Comparison of ENCODE assay signal across 17 cellular contexts in the genomic region with DNA sequence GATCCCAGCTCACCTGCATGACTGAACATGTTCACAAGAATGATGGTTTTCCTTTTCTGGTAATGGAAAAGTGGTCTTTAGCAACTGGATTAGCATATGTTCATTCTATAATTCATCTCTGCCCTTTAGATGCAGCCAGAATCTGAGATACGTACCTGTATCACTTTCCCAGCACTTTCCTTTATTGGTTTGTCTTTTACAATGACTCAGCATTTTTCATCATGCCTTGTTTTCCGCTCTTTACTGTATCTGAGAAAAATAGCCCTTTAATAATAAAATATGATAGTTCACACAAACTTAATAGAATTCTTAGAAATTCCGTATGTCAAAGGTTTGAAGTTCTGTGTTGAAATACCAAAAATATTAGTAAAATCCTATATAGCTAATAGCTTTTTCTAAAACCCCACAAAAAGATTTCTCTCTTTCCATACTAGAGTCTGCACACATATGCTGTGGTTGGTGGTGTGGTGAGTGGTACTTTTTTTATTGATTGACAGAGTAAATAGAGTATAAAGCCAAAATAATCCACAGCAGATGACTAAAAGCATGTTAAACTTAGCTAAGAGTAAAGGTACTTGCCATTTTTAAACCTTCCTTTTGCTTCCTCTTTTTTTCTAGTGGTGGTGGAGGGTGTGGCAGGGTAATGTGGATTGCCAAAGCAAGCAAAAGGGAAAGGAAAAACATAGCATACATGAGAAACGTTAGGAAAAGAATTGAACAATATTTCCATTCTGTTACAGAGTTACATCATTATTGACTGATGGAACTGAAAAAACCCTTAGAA.
DNase-seq lines count a peak whose midpoint lies in the region; ATAC-seq and TF ChIP-seq lines count a peak whose summit lies in the region.
"Had no signal": no experiment of that assay in that cellular context is flagged by ENCODE, and none has a peak within 500 bp of the region (broad histone marks: within the 10 kb centered on the region; RNA-seq: fewer than 3 reads in every experiment).

No MANE protein-coding gene starts in this region.

- H3K4me1 Mint-ChIP-seq in neural progenitor cell, result peaks cover 3% of the 10 kb centered on the region
- H3K4me1 Mint-ChIP-seq in naive thymus-derived CD8-positive, alpha-beta T cell, result no peaks in the 10 kb centered on the region
- H3K4me1 Mint-ChIP-seq: activated naive CD8-positive, alpha-beta T cell treated with anti-CD3 and anti-CD28 coated beads for 36 hours had no signal

- no peaks in the 10 kb centered on the region for H4K20me1 ChIP-seq in neural progenitor cell (ENCODE audit: low read depth)

- no peak overlapping the region for H3K4me3 Mint-ChIP-seq in neural progenitor cell
- H3K4me3 Mint-ChIP-seq in naive thymus-derived CD8-positive, alpha-beta T cell, result no peak overlapping the region
- H3K4me3 Mint-ChIP-seq: activated naive CD8-positive, alpha-beta T cell treated with anti-CD3 and anti-CD28 coated beads for 36 hours had no signal

- no peak overlapping the region for H3K4me3 ChIP-seq in neural progenitor cell
- H3K4me3 ChIP-seq: colonic mucosa, GM23248, SJCRH30, tibial nerve had no signal

- peak overlapping the region; percentile 46 for H2AFZ ChIP-seq in neural progenitor cell (replicated peaks)
- H2AFZ ChIP-seq: GM23248 had no signal

- H3K9me3 ChIP-seq in neural progenitor cell (ENCODE audit: low read depth), result no peaks in the 10 kb centered on the region
- H3K9me3 ChIP-seq: colonic mucosa, SJCRH30, tibial nerve had no signal

- DNase-seq in MV-4-11 (lab: John Stamatoyannopoulos, UW) (peak; percentile 75), neural progenitor cell (ENCODE audit: low spot score) (no peak), HuH-7.5 (ENCODE audit: low spot score) (no peak)
- no peak for DNase-seq in naive thymus-derived CD8-positive, alpha-beta T cell
- DNase-seq: activated CD8-positive, alpha-beta memory T cell treated with anti-CD3 and anti-CD28 coated beads for 24 hours; activated naive CD8-positive, alpha-beta T cell treated with anti-CD3 and anti-CD28 coated beads for 36 hours; colonic mucosa; GM23248; hypothalamus; NCI-H1694; NCI-H446; SJCRH30; stimulated activated naive CD8-positive, alpha-beta T cell treated with anti-CD3 and anti-CD28 coated beads, Interleukin-15, Interleukin-2, amounts not matched to agents 100 U/mL and 50 U/mL, for 24 hours had no signal

- ATAC-seq in GM21717 (IDR thresholded peaks at IDR 0.05; ENCODE audit: unreplicated experiment), result peak; percentile 74
- ATAC-seq in activated CD4-positive, CD25-positive, alpha-beta regulatory T cell treated with anti-CD3 and anti-CD28 coated beads, Interleukin-2, amount 50 U/mL, for 24 hours, result no peak
- no peak for ATAC-seq in naive thymus-derived CD8-positive, alpha-beta T cell
- ATAC-seq: stimulated activated naive CD8-positive, alpha-beta T cell treated with anti-CD3 and anti-CD28 coated beads, Interleukin-15, Interleukin-2, amounts not matched to agents 100 U/mL and 50 U/mL, for 24 hours had no signal

- TF ChIP-seq CTCF in VCaP (conservative IDR thresholded peaks at IDR 0.05) (no peak), neural progenitor cell (IDR thresholded peaks at IDR 0.05) (no peak)

- H3F3A ChIP-seq in neural progenitor cell (ENCODE audit: low read depth), result no peaks in the 10 kb centered on the region

- H3K27ac ChIP-seq in VCaP, result peak overlapping the region; percentile 2; the same call in 1 of the 2 replicates
- no peak overlapping the region for H3K27ac ChIP-seq in neural progenitor cell
- H3K27ac ChIP-seq: colonic mucosa, GM23248, SJCRH30, tibial nerve had no signal

- no peaks in the 10 kb centered on the region for H3K27me3 ChIP-seq in neural progenitor cell
- H3K27me3 ChIP-seq: colonic mucosa, SJCRH30, tibial nerve had no signal

- no peaks in the 10 kb centered on the region for H3K9me3 Mint-ChIP-seq in neural progenitor cell
- peaks cover 0 to 4% (median 0%) of the 10 kb centered on the region in 9 donors for H3K9me3 Mint-ChIP-seq in naive thymus-derived CD8-positive, alpha-beta T cell
- H3K9me3 Mint-ChIP-seq: activated naive CD8-positive, alpha-beta T cell treated with anti-CD3 and anti-CD28 coated beads for 36 hours had no signal

- no peaks in the 10 kb centered on the region for H3K4me1 ChIP-seq in neural progenitor cell
- H3K4me1 ChIP-seq: colonic mucosa had no signal

- no peaks in the 10 kb centered on the region for H3K36me3 ChIP-seq in neural progenitor cell
- H3K36me3 ChIP-seq: colonic mucosa, SJCRH30, tibial nerve had no signal

- no peaks in the 10 kb centered on the region for H3K36me3 Mint-ChIP-seq in neural progenitor cell
- H3K36me3 Mint-ChIP-seq in naive thymus-derived CD8-positive, alpha-beta T cell, result no peaks in the 10 kb centered on the region
- H3K36me3 Mint-ChIP-seq: activated naive CD8-positive, alpha-beta T cell treated with anti-CD3 and anti-CD28 coated beads for 36 hours had no signal

- peaks cover 2% of the 10 kb centered on the region for H3K27me3 Mint-ChIP-seq in neural progenitor cell (ENCODE audit: insufficient read depth, low read depth)
- no peaks in the 10 kb centered on the region for H3K27me3 Mint-ChIP-seq in naive thymus-derived CD8-positive, alpha-beta T cell
- H3K27me3 Mint-ChIP-seq: activated naive CD8-positive, alpha-beta T cell treated with anti-CD3 and anti-CD28 coated beads for 36 hours had no signal

- no peak overlapping the region for H3K27ac Mint-ChIP-seq in neural progenitor cell
- no peak overlapping the region for H3K27ac Mint-ChIP-seq in naive thymus-derived CD8-positive, alpha-beta T cell
- H3K27ac Mint-ChIP-seq: activated naive CD8-positive, alpha-beta T cell treated with anti-CD3 and anti-CD28 coated beads for 36 hours had no signal

- no peaks in the 10 kb centered on the region for H3K79me2 ChIP-seq in neural progenitor cell (ENCODE audit: low read depth)

- no peak overlapping the region for H3K4me2 ChIP-seq in neural progenitor cell

- POLR2A ChIA-PET in naive thymus-derived CD8-positive, alpha-beta T cell (lab: Charles Lee), result no interaction called here

- no peak overlapping the region for H3K9ac ChIP-seq in neural progenitor cell
- H3K9ac ChIP-seq: GM23248 had no signal
